In genomic region chr12:96352161-96352835, GRCh38 we compare ENCODE assay signal across 12 cellular contexts. TPM values are rescaled to one million over a fixed set of nuclear protein-coding genes. Genes with fewer than 3 reads are reported as not detected.
DNase-seq lines count a peak whose midpoint lies in the region; ATAC-seq and TF ChIP-seq lines count a peak whose summit lies in the region.
"Had no signal": no experiment of that assay in that cellular context is flagged by ENCODE, and none has a peak within 500 bp of the region (broad histone marks: within the 10 kb centered on the region; RNA-seq: fewer than 3 reads in every experiment).

No MANE protein-coding gene starts in this region.

- H3F3A ChIP-seq in neural progenitor cell (ENCODE audit: low read depth): no peaks in the 10 kb centered on the region

- peak overlapping the region; percentile 34 for H3K27ac Mint-ChIP-seq in endothelial cell (ENCODE audit: unreplicated experiment)
- no peak overlapping the region for H3K27ac Mint-ChIP-seq in neural progenitor cell
- no peak overlapping the region for H3K27ac Mint-ChIP-seq in activated CD8-positive, alpha-beta memory T cell treated with anti-CD3 and anti-CD28 coated beads, Interleukin-2, amount 10 ng/mL, durations not matched to agents 7 days and 5 days

- no peaks in the 10 kb centered on the region for H3K36me3 ChIP-seq in Karpas-422 (ENCODE audit: insufficient read depth, low read length)
- H3K36me3 ChIP-seq in neural progenitor cell: no peaks in the 10 kb centered on the region

- H3K27me3 Mint-ChIP-seq in endothelial cell (ENCODE audit: unreplicated experiment) (no peaks in the 10 kb centered on the region), neural progenitor cell (ENCODE audit: insufficient read depth, low read depth) (no peaks in the 10 kb centered on the region)
- H3K27me3 Mint-ChIP-seq in activated CD8-positive, alpha-beta memory T cell treated with anti-CD3 and anti-CD28 coated beads, Interleukin-2, amount 10 ng/mL, durations not matched to agents 7 days and 5 days: no peaks in the 10 kb centered on the region

- H3K36me3 Mint-ChIP-seq in endothelial cell (ENCODE audit: low read depth, unreplicated experiment): peaks cover 3% of the 10 kb centered on the region
- H3K36me3 Mint-ChIP-seq in neural progenitor cell: peaks cover 7% of the 10 kb centered on the region
- H3K36me3 Mint-ChIP-seq in activated CD8-positive, alpha-beta memory T cell treated with anti-CD3 and anti-CD28 coated beads, Interleukin-2, amount 10 ng/mL, durations not matched to agents 7 days and 5 days: peaks cover 9% of the 10 kb centered on the region

- H3K27ac ChIP-seq in Karpas-422 (ENCODE audit: low read length) (peak overlapping the region; percentile 91), neural progenitor cell (no peak overlapping the region)
- H3K27ac ChIP-seq: parathyroid adenoma had no signal

- H3K4me2 ChIP-seq in Karpas-422 (ENCODE audit: low read depth, low read length, poor library complexity, severe bottlenecking): peak overlapping the region; percentile 44
- H3K4me2 ChIP-seq in neural progenitor cell: no peak overlapping the region

- H3K27me3 ChIP-seq in Karpas-422 (ENCODE audit: low read length): no peaks in the 10 kb centered on the region
- H3K27me3 ChIP-seq in neural progenitor cell: no peaks in the 10 kb centered on the region

- H3K4me3 Mint-ChIP-seq in endothelial cell (ENCODE audit: unreplicated experiment) (no peak overlapping the region), neural progenitor cell (no peak overlapping the region)
- H3K4me3 Mint-ChIP-seq in activated CD8-positive, alpha-beta memory T cell treated with anti-CD3 and anti-CD28 coated beads, Interleukin-2, amount 10 ng/mL, durations not matched to agents 7 days and 5 days: no peak overlapping the region

- CTCF ChIA-PET in activated CD8-positive, alpha-beta memory T cell treated with anti-CD3 and anti-CD28 coated beads, Interleukin-2, amount 10 ng/mL, durations not matched to agents 7 days and 5 days (lab: Charles Lee): interaction anchor here (1.1 kb wide), 1 partner anchor 10 kb away, joined by 4 read pairs; no protein-coding TSS in a partner anchor

- no peak overlapping the region for H2AFZ ChIP-seq in Karpas-422 (ENCODE audit: low read length)
- no peak overlapping the region for H2AFZ ChIP-seq in neural progenitor cell (replicated peaks)
- H2AFZ ChIP-seq: parathyroid adenoma had no signal

- no peaks in the 10 kb centered on the region for H3K9me2 ChIP-seq in Karpas-422 (replicated peaks; ENCODE audit: insufficient read depth, low read length)

- H3K9me3 Mint-ChIP-seq in endothelial cell (ENCODE audit: unreplicated experiment) (no peaks in the 10 kb centered on the region), neural progenitor cell (peaks cover 12% of the 10 kb centered on the region)
- no peaks in the 10 kb centered on the region for H3K9me3 Mint-ChIP-seq in activated CD8-positive, alpha-beta memory T cell treated with anti-CD3 and anti-CD28 coated beads, Interleukin-2, amount 10 ng/mL, durations not matched to agents 7 days and 5 days (ENCODE audit: low read depth)

- H3K4me1 Mint-ChIP-seq in endothelial cell (ENCODE audit: unreplicated experiment): peaks cover 60% of the 10 kb centered on the region
- H3K4me1 Mint-ChIP-seq in neural progenitor cell: peaks cover 9% of the 10 kb centered on the region
- H3K4me1 Mint-ChIP-seq in activated CD8-positive, alpha-beta memory T cell treated with anti-CD3 and anti-CD28 coated beads, Interleukin-2, amount 10 ng/mL, durations not matched to agents 7 days and 5 days: peaks cover 40% of the 10 kb centered on the region

- H3K9me3 ChIP-seq in Karpas-422 (ENCODE audit: low read length) (no peaks in the 10 kb centered on the region), neural progenitor cell (ENCODE audit: low read depth) (no peaks in the 10 kb centered on the region)

- H3K4me3 ChIP-seq in GM12865 (ENCODE audit: low read depth, low read length): no peak overlapping the region
- H3K4me3 ChIP-seq in Karpas-422 (ENCODE audit: low read length): peak overlapping the region; percentile 12; the same call in 1 of the 2 replicates
- no peak overlapping the region for H3K4me3 ChIP-seq in neural progenitor cell

- H3K4me1 ChIP-seq in Karpas-422 (ENCODE audit: low read length) (peaks cover 77% of the 10 kb centered on the region), neural progenitor cell (no peaks in the 10 kb centered on the region)

- H4K20me1 ChIP-seq in Karpas-422 (ENCODE audit: insufficient read depth, low read depth, low read length) (no peaks in the 10 kb centered on the region), neural progenitor cell (ENCODE audit: low read depth) (peaks cover 41% of the 10 kb centered on the region)

- DNase-seq in GM12865 (ENCODE audit: low read depth): peak; percentile 30
- no peak for DNase-seq in Karpas-422
- no peak for DNase-seq in endothelial cell (ENCODE audit: low spot score)
- peak; percentile 17 for DNase-seq in putamen (ENCODE audit: low spot score)
- DNase-seq in neural progenitor cell (ENCODE audit: low spot score): no peak
- DNase-seq in NCI-H1436 treated with DMSO at 0.1 percent for 48 hours (lab: John Stamatoyannopoulos, UW): no peak
- DNase-seq in activated CD8-positive, alpha-beta memory T cell treated with anti-CD3 and anti-CD28 coated beads, Interleukin-2, amount 10 ng/mL, durations not matched to agents 7 days and 5 days: no peak
- no peak for DNase-seq in NCI-H2029 (lab: John Stamatoyannopoulos, UW)
- DNase-seq: central memory CD4-positive, alpha-beta T cell; kidney glomerular epithelial cell; stimulated activated CD4-positive, alpha-beta T cell treated with anti-CD3 and anti-CD28 coated beads, Interleukin-4, amount 100 ng/mL, for 1 hour had no signal

- ATAC-seq in activated CD8-positive, alpha-beta memory T cell treated with anti-CD3 and anti-CD28 coated beads, Interleukin-2, amount 10 ng/mL, durations not matched to agents 7 days and 5 days: no peak

- H3K79me2 ChIP-seq in Karpas-422 (ENCODE audit: low read length): peaks cover 99% of the 10 kb centered on the region
- peaks cover 98% of the 10 kb centered on the region for H3K79me2 ChIP-seq in neural progenitor cell (ENCODE audit: low read depth)

- H3K9ac ChIP-seq in Karpas-422 (ENCODE audit: low read length) (peak overlapping the region; percentile 20), neural progenitor cell (no peak overlapping the region)
- H3K9ac ChIP-seq: parathyroid adenoma had no signal

- TF ChIP-seq CTCF in GM12865 (IDR thresholded peaks at IDR 0.05; ENCODE audit: insufficient read depth, low read depth, low read length, missing control alignments) (no peak), endothelial cell (IDR thresholded peaks at IDR 0.05; ENCODE audit: unreplicated experiment) (no peak), neural progenitor cell (IDR thresholded peaks at IDR 0.05) (no peak)

RNA-seq across cellular contexts. Expression of gene CDK17, which starts 47.9 kb away (rescaled TPM):
- 35.6 and 71.2 TPM in 2 replicates for total RNA-seq in Karpas-422 (2014; rRNA removed; shearing (Covaris generic); ENCODE audit: low replicate concordance)
- total RNA-seq in endothelial cell (ENCODE audit: unreplicated experiment): 112 TPM
- 57.0 and 61.2 TPM in 2 replicates for total RNA-seq in neural progenitor cell (ENCODE audit: low replicate concordance)
- total RNA-seq in activated CD8-positive, alpha-beta memory T cell treated with anti-CD3 and anti-CD28 coated beads, Interleukin-2, amount 10 ng/mL, durations not matched to agents 7 days and 5 days: 10 to 100 TPM; 32.7 to 46.9 TPM

Comparison
In these comparisons a context has a peak if more than half of its experiments do, and no peak if none do; other contexts are left out.
1. DNase-seq: peak in GM12865 (single experiment) and putamen (single experiment); none in Karpas-422 (single experiment), endothelial cell (single experiment), neural progenitor cell (single experiment), NCI-H1436 treated with DMSO at 0.1 percent for 48 hours (single experiment), activated CD8-positive, alpha-beta memory T cell treated with anti-CD3 and anti-CD28 coated beads, Interleukin-2, amount 10 ng/mL, durations not matched to agents 7 days and 5 days (single experiment) and NCI-H2029 (single experiment).